1 cellular context compared by ENCODE assay signal in genomic region chr15:78830514-78831228, GRCh38.
TF ChIP-seq lines count a peak whose summit lies in the region.

No MANE protein-coding gene starts in this region.

TF ChIP-seq in endothelial cell of umbilical vein, 7 proteins besides CTCF, POLR2A, EP300 and RAD21:
- TF ChIP-seq GATA2 (IDR thresholded peaks at IDR 0.05; ENCODE audit: insufficient read depth, insufficient read length, low read depth, low read length) = no peak
- TF ChIP-seq FOS (IDR thresholded peaks at IDR 0.05; ENCODE audit: borderline replicate concordance, insufficient read depth, low read length) = no peak
- no peak for TF ChIP-seq POLR2AphosphoS5 (IDR thresholded peaks at IDR 0.05; ENCODE audit: insufficient read depth, low read depth, low read length)
- no peak for TF ChIP-seq EZH2 (IDR thresholded peaks at IDR 0.05; ENCODE audit: borderline replicate concordance, low read depth, low read length, severe bottlenecking)
